Comparison of ENCODE assay signal across 8 cellular contexts in genomic region chr17:51000835-51001638, GRCh38.
A peak's percentile ranks its signal among the peaks of the same experiment; 100 is the strongest.
DNase-seq lines count a peak whose midpoint lies in the region; ATAC-seq and TF ChIP-seq lines count a peak whose summit lies in the region.

No MANE protein-coding gene starts in this region.

- DNase-seq in ELR (ENCODE audit: low read depth) (peak; percentile 83), NOMO-1 treated with dmso at 0.1 percent for 144 hours (lab: John Stamatoyannopoulos, UW; ENCODE audit: unreplicated experiment) (peak; percentile 2), cardiac fibroblast (ENCODE audit: low read depth in 2 of 2) (peak; percentile 81 to 87), kidney glomerular epithelial cell (lab: John Stamatoyannopoulos, UW) (peak; percentile 68), thyroid gland (no peak), cortex of kidney (lab: John Stamatoyannopoulos, UW) (no peak)
- peak; percentile 66 for DNase-seq in Jurkat, Clone E6-1 (ENCODE audit: low read depth, low spot score)

- intact Hi-C loops in thyroid gland (cut with DNase I): loop anchor here (5.0 kb wide), 1 partner anchor 151 kb away; the partner anchor contains the start of gene NME1

- WGBS in thyroid gland, 2 donors: 93 to 100% methylated on average over 1 of the region's 1 CpG

- peaks cover 19 to 28% of the 10 kb centered on the region in 2 donors for H3K36me3 ChIP-seq in thyroid gland

- H3K4me1 ChIP-seq in thyroid gland: peaks cover 6 to 13% of the 10 kb centered on the region in 2 donors

- H3K4me3 ChIP-seq in Jurkat, Clone E6-1 (ENCODE audit: low read length): no peak overlapping the region
- H3K4me3 ChIP-seq in cardiac fibroblast (replicated peaks in 1 of 2; ENCODE audit: low read depth in 2 of 2, low read length in 2 of 2) (no peak overlapping the region), thyroid gland (replicated peaks in 1 of 3) (no peak overlapping the region)

- no peak for TF ChIP-seq POLR2A in thyroid gland (IDR thresholded peaks at IDR 0.05)

- ATAC-seq in HG03442 (IDR thresholded peaks at IDR 0.05; ENCODE audit: unreplicated experiment): no peak

- H3K9me3 ChIP-seq in thyroid gland: no peaks in the 10 kb centered on the region

- TF ChIP-seq CTCF in cardiac fibroblast (IDR thresholded peaks at IDR 0.05; ENCODE audit: low read depth, low read length) (peak; percentile 31), thyroid gland (IDR thresholded peaks at IDR 0.05) (peak in 5 of 6 experiments; percentile 13 to 84 (median 50))

- H3K27ac ChIP-seq in thyroid gland: peak overlapping the region in 1 of 3 donors; percentile 24

- H3K27me3 ChIP-seq in thyroid gland: no peaks in the 10 kb centered on the region

Comparison
In these comparisons a context has a peak if more than half of its experiments do, and no peak if none do; other contexts are left out.
1. DNase-seq: peak in ELR (single experiment), Jurkat, Clone E6-1 (single experiment), NOMO-1 treated with dmso at 0.1 percent for 144 hours (single experiment), cardiac fibroblast (2 of 2) and kidney glomerular epithelial cell (single experiment); none in thyroid gland (0 of 2) and cortex of kidney (single experiment).